10 cellular contexts compared by ENCODE assay signal in genomic region chr20:24842591-24843442, GRCh38.
DNase-seq lines count a peak whose midpoint lies in the region; ATAC-seq and TF ChIP-seq lines count a peak whose summit lies in the region.
"Had no signal": no experiment of that assay in that cellular context is flagged by ENCODE, and none has a peak within 500 bp of the region (broad histone marks: within the 10 kb centered on the region; RNA-seq: fewer than 3 reads in every experiment).

No MANE protein-coding gene starts in this region.

- no peak overlapping the region for H3K4me3 Mint-ChIP-seq in activated B cell treated with CpG ODN at 0.5 μM for 24 hours

- peaks cover 20% of the 10 kb centered on the region for H3K4me1 Mint-ChIP-seq in activated B cell treated with CpG ODN at 0.5 μM for 24 hours

- CTCF ChIA-PET in activated B cell treated with CpG ODN at 0.5 μM for 24 hours (lab: Charles Lee): no interaction called here

- peak; percentile 79 for ATAC-seq in GM19452 (IDR thresholded peaks at IDR 0.05; ENCODE audit: unreplicated experiment)
- ATAC-seq in HG03139 (IDR thresholded peaks at IDR 0.05; ENCODE audit: unreplicated experiment): peak; percentile 89
- peak; percentile 84 for ATAC-seq in activated B cell treated with CpG ODN at 0.5 μM for 24 hours (ENCODE audit: low read depth)

- POLR2A ChIA-PET in activated B cell treated with CpG ODN at 0.5 μM for 24 hours (lab: Charles Lee): interaction anchor here (0.7 kb wide), 1 partner anchor 10 kb away, joined by 3 read pairs; no protein-coding TSS in a partner anchor

- peak; percentile 27 for DNase-seq in Caki2 (ENCODE audit: low read depth)
- DNase-seq in activated B cell treated with CpG ODN at 0.5 μM for 24 hours: no peak
- no peak for DNase-seq in cardiac septum (ENCODE audit: low spot score)
- no peak for DNase-seq in NCI-H1417 (lab: John Stamatoyannopoulos, UW)
- no peak for DNase-seq in T-helper 9 cell
- no peak for DNase-seq in BE2C
- DNase-seq: DND-41, NCI-H524 had no signal

- H3K9me3 Mint-ChIP-seq in activated B cell treated with CpG ODN at 0.5 μM for 24 hours: peaks cover 5% of the 10 kb centered on the region

- no peak overlapping the region for H3K4me3 ChIP-seq in BE2C (ENCODE audit: low read depth, low read length)

- no peaks in the 10 kb centered on the region for H3K4me1 ChIP-seq in BE2C

- in situ Hi-C loops in Caki2 (cut with HindIII; ENCODE audit: low pct_unique_long_range_greater_than_20kb, low sequenced_read_pairs): no loop called here

- TF ChIP-seq CTCF in activated B cell treated with CpG ODN at 0.5 μM for 24 hours (IDR thresholded peaks at IDR 0.05) (no peak), BE2C (IDR thresholded peaks at IDR 0.05; ENCODE audit: low read depth, low read length) (no peak)

- H3K27me3 Mint-ChIP-seq in activated B cell treated with CpG ODN at 0.5 μM for 24 hours: peaks cover 29% of the 10 kb centered on the region

- no peaks in the 10 kb centered on the region for H3K9me3 ChIP-seq in BE2C

- H3K36me3 ChIP-seq in BE2C: no peaks in the 10 kb centered on the region

- peaks cover 13% of the 10 kb centered on the region for H3K27me3 ChIP-seq in BE2C

- intact Hi-C loops in activated B cell treated with CpG ODN at 0.5 μM for 24 hours (cut with micrococcal nuclease): no loop called here
- intact Hi-C loops in cardiac septum (cut with DNase I): no loop called here

- H3K36me3 Mint-ChIP-seq in activated B cell treated with CpG ODN at 0.5 μM for 24 hours (ENCODE audit: low read depth): peaks cover 4% of the 10 kb centered on the region

- H3K27ac Mint-ChIP-seq in activated B cell treated with CpG ODN at 0.5 μM for 24 hours: no peak overlapping the region
